In the genomic region with DNA sequence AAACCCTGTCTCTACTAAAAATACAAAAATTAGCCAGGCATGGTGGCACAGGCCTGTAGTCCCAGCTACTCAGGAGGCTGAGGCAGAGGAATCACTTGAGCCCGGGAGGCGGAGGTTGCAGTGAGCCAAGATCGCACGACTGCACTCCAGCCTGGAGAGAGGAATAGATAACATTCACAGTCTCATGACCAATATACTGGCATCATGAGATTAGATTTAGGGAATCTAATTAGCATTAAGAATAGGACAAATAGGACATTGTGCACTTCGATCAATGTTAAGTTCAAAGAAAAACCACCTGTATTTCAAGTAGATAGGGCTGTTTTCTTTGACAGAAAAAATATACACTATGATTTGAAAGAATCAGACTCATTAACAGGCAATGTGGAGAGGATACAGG, we compare ENCODE assay signal across 8 cellular contexts.
A peak's percentile ranks its signal among the peaks of the same experiment; 100 is the strongest.
DNase-seq lines count a peak whose midpoint lies in the region; ATAC-seq, FAIRE-seq and TF ChIP-seq lines count a peak whose summit lies in the region.
"Not testable (repeated sequence)": the region's sequence is repeated elsewhere in the genome, so short reads cannot be mapped to it uniquely, and the experiment has no call there.

No MANE protein-coding gene starts in this region.

- BruUV-seq in IMR-90 (replicated peaks; lab: Mats Ljungman, UMichigan); PC-9 (replicated peaks; lab: Mats Ljungman, UMichigan); K562 (replicated peaks; lab: Mats Ljungman, UMichigan): not testable (repeated sequence)

- H3K9me1 ChIP-seq in IMR-90 (ENCODE audit: insufficient read depth, low read length); K562 (ENCODE audit: control insufficient read depth, insufficient read depth, low read length): not testable (repeated sequence)

- not testable (repeated sequence) for DNase-seq in A549 (ENCODE audit: low read depth in 1 of 2, low spot score in 1 of 2); GM23248; IMR-90; PC-9; SJSA1 (ENCODE audit: low read depth in 1 of 2, low spot score in 2 of 2); K562 (ENCODE audit: extremely low read depth in 1 of 4, low spot score in 3 of 4); fibroblast of lung (ENCODE audit: low read depth in 2 of 2); smooth muscle cell (lab: John Stamatoyannopoulos, UW; ENCODE audit: unreplicated experiment)

- POLR2A ChIA-PET in A549 (lab: Yijun Ruan, JAX); IMR-90 (lab: Charles Lee; ENCODE audit: unreplicated experiment); PC-9 (lab: Charles Lee; ENCODE audit: unreplicated experiment); K562 (lab: Yijun Ruan, JAX): not testable (repeated sequence)

- H4K8ac ChIP-seq in IMR-90 (ENCODE audit: low read depth in 2 of 2, low read length in 2 of 2) = peak overlapping the region in 1 of 2 experiments; percentile 51; a peak in 2 of 4 replicates

- TF ChIP-seq RAD21 in A549 (conservative IDR thresholded peaks at IDR 0.05 in 1 of 2, IDR thresholded peaks at IDR 0.05 in 1 of 2); IMR-90 (IDR thresholded peaks at IDR 0.05; ENCODE audit: low read length); K562 (CRISPR knock-in tag; conservative IDR thresholded peaks at IDR 0.05 in 1 of 2, IDR thresholded peaks at IDR 0.05 in 1 of 2): not testable (repeated sequence)

- not testable (repeated sequence) for H3K4me3 ChIP-seq in A549; GM23248; IMR-90 (ENCODE audit: insufficient read depth, low read depth, low read length); PC-9; SJSA1; K562; fibroblast of lung (replicated peaks in 1 of 4; ENCODE audit: control extremely low read depth in 1 of 4, insufficient read depth in 1 of 4, low read depth in 3 of 4, low read length in 4 of 4); smooth muscle cell

- H3K14ac ChIP-seq in IMR-90 (replicated peaks; ENCODE audit: low read depth, low read length) = not testable (repeated sequence)

- not testable (repeated sequence) for H2BK20ac ChIP-seq in IMR-90 (ENCODE audit: low read depth, low read length)

- not testable (repeated sequence) for H2BK15ac ChIP-seq in IMR-90 (ENCODE audit: low read depth, low read length)

- H3K27me3 ChIP-seq in GM23248 (replicated peaks; ENCODE audit: insufficient read depth); IMR-90 (ENCODE audit: control insufficient read depth, insufficient read depth, low read length); PC-9 (ENCODE audit: insufficient read depth, low read depth); SJSA1 (replicated peaks); K562 (ENCODE audit: control insufficient read depth in 2 of 2, insufficient read depth in 2 of 2, low read length in 2 of 2); fibroblast of lung (ENCODE audit: control insufficient read depth, insufficient read depth, low read length); smooth muscle cell (ENCODE audit: low read depth): not testable (repeated sequence)

- TF ChIP-seq EP300 in A549 (IDR thresholded peaks at IDR 0.05); K562 (IDR thresholded peaks at IDR 0.05; ENCODE audit: low read length): not testable (repeated sequence)

- intact Hi-C loops in IMR-90 (cut with micrococcal nuclease); PC-9 (cut with micrococcal nuclease; ENCODE audit: unreplicated experiment); K562 (cut with micrococcal nuclease): not testable (repeated sequence)

- H3K9me2 ChIP-seq in GM23248 (ENCODE audit: insufficient read depth); PC-9 (ENCODE audit: insufficient read depth): not testable (repeated sequence)

- not testable (repeated sequence) for ATAC-seq in A549; IMR-90 (ENCODE audit: low read depth); K562

- H4K5ac ChIP-seq in IMR-90 (ENCODE audit: low read depth, low read length) = not testable (repeated sequence)

- H2AK9ac ChIP-seq in IMR-90 (replicated peaks; ENCODE audit: low read depth, low read length, poor library complexity) = not testable (repeated sequence)

- not testable (repeated sequence) for H3K56ac ChIP-seq in IMR-90 (ENCODE audit: extremely low read depth, insufficient read depth, low read length)

- WGBS in A549 (ENCODE audit: missing lambda C conversion rate) = 92% methylated on average over 5 of the region's 5 CpGs
- WGBS in GM23248 (ENCODE audit: low coverage in 1 of 2, low lambda C conversion rate in 2 of 2, missing lambda C conversion rate in 2 of 2), 2 experiments = 87 to 91% methylated on average over 5 of the region's 5 CpGs
- no CpG with 5 or more reads among the region's 5 CpGs for WGBS in IMR-90 (ENCODE audit: extremely low coverage in 2 of 2, insufficient read length in 1 of 2), 2 experiments
- WGBS in K562 (ENCODE audit: insufficient coverage, low coverage, missing lambda C conversion rate) = 21% methylated on average over 3 of the region's 5 CpGs
- WGBS in smooth muscle cell (ENCODE audit: low lambda C conversion rate) = 48% methylated on average over 5 of the region's 5 CpGs

- not testable (repeated sequence) for H3K23ac ChIP-seq in IMR-90 (ENCODE audit: low read depth, low read length)

- H4K91ac ChIP-seq in IMR-90 (ENCODE audit: insufficient read depth, low read depth, low read length) = not testable (repeated sequence)

- peaks cover 33% of the 10 kb centered on the region for H3K4me1 ChIP-seq in A549
- H3K4me1 ChIP-seq in GM23248 (ENCODE audit: insufficient read depth) = peaks cover 17% of the 10 kb centered on the region
- peaks cover 12% of the 10 kb centered on the region for H3K4me1 ChIP-seq in IMR-90 (ENCODE audit: control insufficient read depth, insufficient read depth, low read length)
- H3K4me1 ChIP-seq in PC-9 (replicated peaks; ENCODE audit: insufficient read depth) = peaks cover 16% of the 10 kb centered on the region
- H3K4me1 ChIP-seq in SJSA1 (replicated peaks) = peaks cover 30% of the 10 kb centered on the region
- peaks cover 5 to 16% of the 10 kb centered on the region in 2 experiments; a peak in 4 of 5 replicates for H3K4me1 ChIP-seq in K562 (replicated peaks in 1 of 2; ENCODE audit: control insufficient read depth in 2 of 2, insufficient read depth in 2 of 2, low read length in 2 of 2)
- not testable (repeated sequence) for H3K4me1 ChIP-seq in fibroblast of lung (ENCODE audit: control insufficient read depth, extremely low read depth, insufficient read depth, low read length); smooth muscle cell (ENCODE audit: low read depth)

- not testable (repeated sequence) for H3K9me3 ChIP-seq in A549; GM23248 (ENCODE audit: low read depth); IMR-90 (ENCODE audit: control insufficient read depth, insufficient read depth, low read length); PC-9 (ENCODE audit: insufficient read depth, low read depth); SJSA1 (replicated peaks); K562 (replicated peaks; ENCODE audit: control insufficient read depth, insufficient read depth, low read depth, low read length); fibroblast of lung (ENCODE audit: control insufficient read depth, insufficient read depth, low read depth, low read length); smooth muscle cell (replicated peaks; ENCODE audit: low read depth)

- FAIRE-seq in A549 (lab: Jason Lieb, UNC); K562 (lab: Jason Lieb, UNC): not testable (repeated sequence)

- H4K20me1 ChIP-seq in GM23248 (ENCODE audit: insufficient read depth); IMR-90 (ENCODE audit: insufficient read depth, low read length); PC-9 (ENCODE audit: insufficient read depth); K562 (replicated peaks; ENCODE audit: control insufficient read depth, insufficient read depth, low read length); fibroblast of lung (ENCODE audit: control insufficient read depth, extremely low read depth, insufficient read depth, low read length); smooth muscle cell (ENCODE audit: low read depth): not testable (repeated sequence)

- not testable (repeated sequence) for H2BK120ac ChIP-seq in IMR-90 (ENCODE audit: low read depth, low read length)

- TF ChIP-seq POLR2A in A549 (IDR thresholded peaks at IDR 0.05; ENCODE audit: low read length); IMR-90 (IDR thresholded peaks at IDR 0.05; ENCODE audit: low read depth, low read length); K562 (conservative IDR thresholded peaks at IDR 0.05): not testable (repeated sequence)

- H3K9ac ChIP-seq in GM23248; IMR-90 (ENCODE audit: low read depth, low read length); K562 (ENCODE audit: insufficient read depth in 1 of 2, low read depth in 2 of 2, low read length in 2 of 2); fibroblast of lung (ENCODE audit: insufficient read depth, low read length); smooth muscle cell (ENCODE audit: low read depth): not testable (repeated sequence)

- H3K36me3 ChIP-seq in GM23248 (ENCODE audit: low read depth); IMR-90 (ENCODE audit: control insufficient read depth, insufficient read depth, low read length); PC-9 (ENCODE audit: low read depth); SJSA1; K562 (ENCODE audit: control insufficient read depth, insufficient read depth, low read length); fibroblast of lung (ENCODE audit: control insufficient read depth, insufficient read depth, low read length); smooth muscle cell (ENCODE audit: low read depth): not testable (repeated sequence)

- not testable (repeated sequence) for TF ChIP-seq CTCF in A549 (IDR thresholded peaks at IDR 0.05); IMR-90 (conservative IDR thresholded peaks at IDR 0.05; ENCODE audit: low read depth, low read length); PC-9 (conservative IDR thresholded peaks at IDR 0.05); K562 (IDR thresholded peaks at IDR 0.05 in 2 of 3, conservative IDR thresholded peaks at IDR 0.05 in 1 of 3; ENCODE audit: insufficient read depth in 2 of 3, low read depth in 1 of 3, low read length in 3 of 3); fibroblast of lung (conservative IDR thresholded peaks at IDR 0.05 in 1 of 2, IDR thresholded peaks at IDR 0.05 in 1 of 2; ENCODE audit: low read depth in 1 of 2, low read length in 2 of 2); smooth muscle cell (IDR thresholded peaks at IDR 0.05; ENCODE audit: borderline replicate concordance, insufficient read depth, poor library complexity, severe bottlenecking)

- dilution Hi-C loops in IMR-90 (cut with HindIII; ENCODE audit: low sequenced_read_pairs, unreplicated experiment) = not testable (repeated sequence)

- H3F3A ChIP-seq in GM23248 (ENCODE audit: insufficient read depth) (peaks cover 26% of the 10 kb centered on the region), smooth muscle cell (ENCODE audit: low read depth) (peaks cover 23% of the 10 kb centered on the region)
- H3F3A ChIP-seq in PC-9 (ENCODE audit: insufficient read depth, low read depth) = not testable (repeated sequence)

- not testable (repeated sequence) for H2AFZ ChIP-seq in GM23248; IMR-90 (replicated peaks; ENCODE audit: low read length, poor library complexity); PC-9; fibroblast of lung (ENCODE audit: low read length)
- 0 out of 2 replicates have a peak overlapping the region, but pooled peaks have one; percentile 7 for H2AFZ ChIP-seq in K562 (ENCODE audit: low read depth, low read length)
- H2AFZ ChIP-seq in smooth muscle cell (ENCODE audit: low read depth) = peak overlapping the region; percentile 31

- CTCF ChIA-PET in A549 (lab: Yijun Ruan, JAX) = interaction anchor here (2.3 kb wide), 1 partner anchor 11 kb away, joined by 7 read pairs; no protein-coding TSS in a partner anchor
- CTCF ChIA-PET in IMR-90 (lab: Yijun Ruan, JAX); PC-9 (lab: Charles Lee); K562 (lab: Yijun Ruan, JAX; ENCODE audit: low intra/inter-chr PET ratio): not testable (repeated sequence)

- H3K18ac ChIP-seq in IMR-90 (ENCODE audit: low read depth, low read length) = not testable (repeated sequence)

- in situ Hi-C loops in GM23248 (cut with MboI); IMR-90 (cut with MboI; ENCODE audit: low sequenced_read_pairs); K562 (cut with MboI): not testable (repeated sequence)

- H3K4me2 ChIP-seq in A549 (peak overlapping the region; percentile 67), GM23248 (ENCODE audit: unreplicated experiment) (peak overlapping the region; percentile 33), PC-9 (0 out of 2 replicates have a peak overlapping the region, but pooled peaks have one; percentile 10), smooth muscle cell (peak overlapping the region; percentile 40)
- H3K4me2 ChIP-seq in IMR-90 (ENCODE audit: low read depth, low read length); K562 (ENCODE audit: insufficient read depth, low read length); fibroblast of lung (ENCODE audit: extremely low read depth, insufficient read depth, low read length): not testable (repeated sequence)

- H2AK5ac ChIP-seq in IMR-90 (ENCODE audit: low read depth, low read length) = not testable (repeated sequence)

- peak overlapping the region; percentile 85 to 89 for H3K27ac ChIP-seq in A549
- H3K27ac ChIP-seq in GM23248 = peak overlapping the region; percentile 93
- H3K27ac ChIP-seq in IMR-90 (ENCODE audit: insufficient read depth, low read length) = peak overlapping the region; percentile 31; the same call in 1 of the 2 replicates
- H3K27ac ChIP-seq in PC-9 = peak overlapping the region; percentile 29; the same call in 1 of the 2 replicates
- H3K27ac ChIP-seq in SJSA1 = peak overlapping the region; percentile 76
- H3K27ac ChIP-seq in K562 (ENCODE audit: extremely low read depth, low read depth, low read length) = not testable (repeated sequence)
- peak overlapping the region; percentile 26 for H3K27ac ChIP-seq in fibroblast of lung (ENCODE audit: insufficient read depth, low read length)
- peak overlapping the region; percentile 91 for H3K27ac ChIP-seq in smooth muscle cell (ENCODE audit: low read depth)

- H3K79me2 ChIP-seq in GM23248 (ENCODE audit: insufficient read depth); PC-9 (ENCODE audit: low read depth); K562 (ENCODE audit: control insufficient read depth, insufficient read depth, low read length); fibroblast of lung (ENCODE audit: control insufficient read depth, insufficient read depth, low read length); smooth muscle cell (ENCODE audit: low read depth): not testable (repeated sequence)

- H3K4ac ChIP-seq in IMR-90 (ENCODE audit: low read depth, low read length) = 0 out of 2 replicates have a peak overlapping the region, but pooled peaks have one; percentile 36

- peak overlapping the region; percentile 32 for H2BK5ac ChIP-seq in IMR-90 (ENCODE audit: low read depth, low read length, poor library complexity, severe bottlenecking)

- H3K79me1 ChIP-seq in IMR-90 (ENCODE audit: low read depth in 1 of 2, low read length in 2 of 2) = not testable (repeated sequence)
